11 cellular contexts compared by ENCODE assay signal in the genomic region with DNA sequence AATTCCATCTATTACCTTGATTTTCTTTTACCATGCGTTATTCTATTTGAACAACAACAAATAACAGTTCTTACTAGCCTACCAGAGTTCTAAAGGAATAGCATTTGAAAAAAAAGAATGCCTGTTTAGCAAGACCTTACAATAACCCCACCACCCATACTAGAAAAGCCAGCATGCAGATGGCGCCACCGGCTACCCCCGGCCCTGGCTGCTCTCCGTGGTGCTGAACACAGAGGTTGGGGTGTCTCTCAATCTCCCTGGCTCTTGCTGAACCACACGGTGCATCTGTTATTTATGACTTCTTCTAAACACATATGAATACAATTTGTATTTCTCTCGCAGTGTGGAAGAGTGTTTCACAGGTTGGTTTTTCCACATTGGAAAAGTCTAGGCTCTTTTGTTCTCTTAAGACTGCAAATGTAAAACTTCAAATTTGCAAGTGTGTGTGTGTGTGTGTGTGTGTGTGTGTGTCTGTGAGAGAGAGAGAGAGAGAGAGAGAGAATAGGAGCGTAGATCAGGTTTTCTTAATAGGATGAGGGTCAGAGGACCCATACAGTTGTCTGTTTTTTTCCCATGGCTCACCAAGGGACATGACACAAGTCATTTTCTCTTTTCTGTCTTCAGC. TPM values are rescaled to one million over a fixed set of nuclear protein-coding genes. Genes with fewer than 3 reads are reported as not detected.
A peak's percentile ranks its signal among the peaks of the same experiment; 100 is the strongest.
DNase-seq lines count a peak whose midpoint lies in the region; ATAC-seq lines count a peak whose summit lies in the region.
"Had no signal": no experiment of that assay in that cellular context is flagged by ENCODE, and none has a peak within 500 bp of the region (broad histone marks: within the 10 kb centered on the region; RNA-seq: fewer than 3 reads in every experiment).

No MANE protein-coding gene starts in this region.

- intact Hi-C loops in left cardiac atrium (cut with DNase I), result no loop called here

- H3K4me3 ChIP-seq in Jurkat, Clone E6-1 (ENCODE audit: low read length), result no peak overlapping the region
- H3K4me3 ChIP-seq: suprapubic skin had no signal

- H3K4me1 Mint-ChIP-seq in natural killer cell treated with Interleukin-12 subunit alpha and Interleukin-12 subunit beta and Interleukin-15 and Interleukin-18, amount 100 ng/mL, for 72 hours (ENCODE audit: low read depth in 2 of 2), result no peaks in the 10 kb centered on the region

- H3K9me3 Mint-ChIP-seq in natural killer cell treated with Interleukin-12 subunit alpha and Interleukin-12 subunit beta and Interleukin-15 and Interleukin-18, amount 100 ng/mL, for 72 hours, result no peaks in the 10 kb centered on the region

- peak; percentile 4 for DNase-seq in SIG-M5 treated with dmso at 0.1 percent for 504 hours (lab: John Stamatoyannopoulos, UW; ENCODE audit: unreplicated experiment)
- no peak for DNase-seq in SIG-M5 (lab: John Stamatoyannopoulos, UW)
- peak; percentile 15 for DNase-seq in Jurkat, Clone E6-1 (ENCODE audit: low read depth, low spot score)
- DNase-seq in activated CD4-positive, alpha-beta T cell treated with anti-CD3 and anti-CD28 coated beads, Interleukin-2, amount 50 U/mL, for 48 hours, result peak; percentile 10 to 13
- DNase-seq in mesenteric fat pad (ENCODE audit: low spot score), result peak; percentile 64
- DNase-seq in DMS53 treated with DMSO at 0.1 percent for 48 hours (lab: John Stamatoyannopoulos, UW; ENCODE audit: unreplicated experiment), result no peak
- no peak for DNase-seq in left cardiac atrium
- DNase-seq in natural killer cell treated with Interleukin-12 subunit alpha and Interleukin-12 subunit beta and Interleukin-15 and Interleukin-18, amount 100 ng/mL, for 72 hours (ENCODE audit: low spot score), result no peak
- DNase-seq: left ventricle myocardium superior, NCI-H510A treated with DMSO at 0.1 percent for 48 hours had no signal

- no peak for ATAC-seq in left cardiac atrium
- no peak for ATAC-seq in natural killer cell treated with Interleukin-12 subunit alpha and Interleukin-12 subunit beta and Interleukin-15 and Interleukin-18, amount 100 ng/mL, for 72 hours
- ATAC-seq: left ventricle myocardium superior had no signal

- H3K27me3 Mint-ChIP-seq in natural killer cell treated with Interleukin-12 subunit alpha and Interleukin-12 subunit beta and Interleukin-15 and Interleukin-18, amount 100 ng/mL, for 72 hours, result peaks cover 25 to 34% of the 10 kb centered on the region in 2 donors

- H3K36me3 Mint-ChIP-seq in natural killer cell treated with Interleukin-12 subunit alpha and Interleukin-12 subunit beta and Interleukin-15 and Interleukin-18, amount 100 ng/mL, for 72 hours, result no peaks in the 10 kb centered on the region

- H3K27ac Mint-ChIP-seq in natural killer cell treated with Interleukin-12 subunit alpha and Interleukin-12 subunit beta and Interleukin-15 and Interleukin-18, amount 100 ng/mL, for 72 hours, result no peak overlapping the region

- H3K4me3 Mint-ChIP-seq in natural killer cell treated with Interleukin-12 subunit alpha and Interleukin-12 subunit beta and Interleukin-15 and Interleukin-18, amount 100 ng/mL, for 72 hours, result no peak overlapping the region

RNA-seq across cellular contexts. Expression of a gene that starts 13.6 kb away (rescaled TPM):
- not detected for polyA plus RNA-seq in Jurkat, Clone E6-1 (2012; ENCODE audit: insufficient read depth, insufficient read length)
- total RNA-seq in mesenteric fat pad, result not detected
- under 1 TPM; 0.85 to 0.89 TPM for total RNA-seq in left cardiac atrium
- total RNA-seq in natural killer cell treated with Interleukin-12 subunit alpha and Interleukin-12 subunit beta and Interleukin-15 and Interleukin-18, amount 100 ng/mL, for 72 hours, result not detected

Comparison
In these comparisons a context has a peak if more than half of its experiments do, and no peak if none do; other contexts are left out.
1. DNase-seq: peak in SIG-M5 treated with dmso at 0.1 percent for 504 hours (single experiment), Jurkat, Clone E6-1 (single experiment), activated CD4-positive, alpha-beta T cell treated with anti-CD3 and anti-CD28 coated beads, Interleukin-2, amount 50 U/mL, for 48 hours (2 of 2) and mesenteric fat pad (single experiment); none in SIG-M5 (single experiment), DMS53 treated with DMSO at 0.1 percent for 48 hours (single experiment), left cardiac atrium (single experiment) and natural killer cell treated with Interleukin-12 subunit alpha and Interleukin-12 subunit beta and Interleukin-15 and Interleukin-18, amount 100 ng/mL, for 72 hours (single experiment).